Comparison of ENCODE assay signal across 1 cellular context in the genomic region with DNA sequence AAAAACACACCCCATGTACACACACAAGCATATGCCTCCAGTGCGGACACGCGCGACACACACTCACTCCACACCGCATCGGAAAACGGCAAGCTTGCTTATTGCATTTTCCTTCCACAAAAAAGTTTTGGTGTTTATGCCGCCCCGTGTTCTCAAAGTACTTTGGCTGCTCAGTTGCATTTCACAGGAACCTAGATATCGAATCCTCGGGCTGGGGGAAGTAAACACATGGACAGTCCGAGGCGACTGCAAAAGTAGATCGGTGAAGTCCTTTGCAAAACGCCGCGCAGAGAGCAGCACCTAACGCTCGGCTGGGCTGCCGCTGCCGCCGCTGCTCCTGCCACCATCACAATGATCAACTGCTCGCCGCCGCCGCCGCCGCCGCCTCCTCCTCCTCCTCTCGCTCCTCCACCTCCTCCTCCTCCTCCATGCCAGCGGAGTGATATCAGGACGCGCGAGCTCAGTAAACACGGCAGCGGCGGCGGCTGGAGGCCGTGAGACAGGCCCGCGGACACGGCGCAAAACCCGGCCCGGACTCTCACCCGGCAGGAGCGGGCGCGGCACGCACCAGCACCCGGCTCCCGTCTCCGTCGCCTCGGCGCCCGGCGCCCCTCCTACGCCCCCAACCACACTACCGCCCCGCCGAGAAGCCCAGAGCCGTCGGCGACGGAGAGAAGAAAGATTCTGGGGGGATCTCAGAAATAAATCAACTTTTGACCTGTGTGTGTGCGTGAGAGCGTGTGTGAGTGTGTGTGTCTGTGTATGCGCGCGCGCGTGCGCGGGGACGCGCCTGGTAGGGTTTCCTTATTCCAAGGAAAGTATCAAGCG.
TF ChIP-seq lines count a peak whose summit lies in the region.

A gene (minus strand): TSS at position 441 of the 828 bp plus-strand sequence. CDS start 857 bp downstream, outside the sequence.

TF ChIP-seq in K562, 482 proteins besides CTCF, POLR2A, EP300 and RAD21 (continued from another document and continues in another):
- TF ChIP-seq ESRRB (CRISPR knock-in tag; IDR thresholded peaks at IDR 0.05; ENCODE audit: borderline replicate concordance) (no peak), POLR3A (IDR thresholded peaks at IDR 0.05; ENCODE audit: borderline replicate concordance, extremely low read depth, insufficient read depth, insufficient read length) (no peak), ZNF707 (CRISPR knock-in tag; conservative IDR thresholded peaks at IDR 0.05) (no peak), TCFL5 (CRISPR knock-in tag; conservative IDR thresholded peaks at IDR 0.05) (no peak), BDP1 (IDR thresholded peaks at IDR 0.05; ENCODE audit: insufficient read depth, insufficient read length) (no peak), MYC (IDR thresholded peaks at IDR 0.05; ENCODE audit: low read depth, low read length) (peak; percentile 79), MYC (CRISPR knock-in tag; IDR thresholded peaks at IDR 0.05; ENCODE audit: borderline replicate concordance, low read depth) (no peak; the same call in 1 of the 2 replicates), MTF1 (CRISPR knock-in tag; IDR thresholded peaks at IDR 0.05; ENCODE audit: borderline replicate concordance) (no peak), KLF16 (IDR thresholded peaks at IDR 0.05) (no peak), TSC22D4 (tag; IDR thresholded peaks at IDR 0.05) (no peak), SMAD4 (CRISPR knock-in tag; conservative IDR thresholded peaks at IDR 0.05) (peak; percentile 96), MAFK (IDR thresholded peaks at IDR 0.05; ENCODE audit: low read length) (no peak), MCM3 (IDR thresholded peaks at IDR 0.05) (no peak), HDAC8 (tag; IDR thresholded peaks at IDR 0.05) (0 out of 2 replicates have a peak, but pooled peaks have one; percentile 27), TBP (optimal IDR thresholded peaks at IDR 0.05; ENCODE audit: low read depth, low read length) (no peak), PTRF (tag; IDR thresholded peaks at IDR 0.05) (no peak), ELF4 (CRISPR knock-in tag; IDR thresholded peaks at IDR 0.05) (no peak), RB1 (IDR thresholded peaks at IDR 0.05; ENCODE audit: low read depth) (peak; percentile 85), PRMT5 (CRISPR knock-in tag; IDR thresholded peaks at IDR 0.05) (no peak), NCOA2 (IDR thresholded peaks at IDR 0.05; ENCODE audit: partially characterized antibody in 2 of 2) (no peak), POLR2AphosphoS2 (IDR thresholded peaks at IDR 0.05; ENCODE audit: low read length) (no peak), ZNF274 (IDR thresholded peaks at IDR 0.05; ENCODE audit: borderline replicate concordance, low read depth, low read length) (no peak), RBM22 (IDR thresholded peaks at IDR 0.05; ENCODE audit: low read depth, low read length, poor library complexity, severe bottlenecking) (peak; percentile 67), KDM1A (IDR thresholded peaks at IDR 0.05) (0 out of 4 replicates have a peak, but pooled peaks of 1 of the 2 experiments have one; percentile 19), RUNX1 (IDR thresholded peaks at IDR 0.05; ENCODE audit: low read depth) (no peak), ETV1 (tag; conservative IDR thresholded peaks at IDR 0.05; ENCODE audit: low read depth) (no peak), SPI1 (IDR thresholded peaks at IDR 0.05; ENCODE audit: borderline replicate concordance, low read depth, low read length) (no peak), BRD9 (IDR thresholded peaks at IDR 0.05; ENCODE audit: low read depth, partially characterized antibody) (no peak), ARHGAP35 (IDR thresholded peaks at IDR 0.05; ENCODE audit: partially characterized antibody) (no peak), ZNF3 (CRISPR knock-in tag; IDR thresholded peaks at IDR 0.05) (no peak), ZNF76 (CRISPR knock-in tag; IDR thresholded peaks at IDR 0.05; ENCODE audit: borderline replicate concordance) (no peak), KAT2B (IDR thresholded peaks at IDR 0.05; ENCODE audit: low read depth, low read length) (no peak), ZNF232 (CRISPR knock-in tag; IDR thresholded peaks at IDR 0.05) (no peak), CCAR2 (IDR thresholded peaks at IDR 0.05; ENCODE audit: low read depth, low read length) (no peak), ZNF717 (CRISPR knock-in tag; IDR thresholded peaks at IDR 0.05) (no peak), TEAD4 (IDR thresholded peaks at IDR 0.05; ENCODE audit: low read length) (no peak), TEAD4 (CRISPR knock-in tag; IDR thresholded peaks at IDR 0.05; ENCODE audit: borderline replicate concordance) (no peak), ATF7 (IDR thresholded peaks at IDR 0.05) (peak; percentile 74), SMAD2 (IDR thresholded peaks at IDR 0.05; ENCODE audit: low read depth, low read length) (no peak), ETV5 (CRISPR knock-in tag; IDR thresholded peaks at IDR 0.05; ENCODE audit: low read depth) (no peak), CAMTA2 (CRISPR knock-in tag; conservative IDR thresholded peaks at IDR 0.05) (no peak), JUN (IDR thresholded peaks at IDR 0.05; ENCODE audit: borderline replicate concordance, low read depth, low read length) (no peak), JUN (CRISPR knock-in tag; IDR thresholded peaks at IDR 0.05; ENCODE audit: borderline replicate concordance) (no peak), CTBP1 (IDR thresholded peaks at IDR 0.05; ENCODE audit: borderline replicate concordance) (peak; percentile 97), ZNF444 (CRISPR knock-in tag; IDR thresholded peaks at IDR 0.05) (no peak), GTF2A2 (tag; IDR thresholded peaks at IDR 0.05) (no peak)
- TF ChIP-seq, protein P1, sequence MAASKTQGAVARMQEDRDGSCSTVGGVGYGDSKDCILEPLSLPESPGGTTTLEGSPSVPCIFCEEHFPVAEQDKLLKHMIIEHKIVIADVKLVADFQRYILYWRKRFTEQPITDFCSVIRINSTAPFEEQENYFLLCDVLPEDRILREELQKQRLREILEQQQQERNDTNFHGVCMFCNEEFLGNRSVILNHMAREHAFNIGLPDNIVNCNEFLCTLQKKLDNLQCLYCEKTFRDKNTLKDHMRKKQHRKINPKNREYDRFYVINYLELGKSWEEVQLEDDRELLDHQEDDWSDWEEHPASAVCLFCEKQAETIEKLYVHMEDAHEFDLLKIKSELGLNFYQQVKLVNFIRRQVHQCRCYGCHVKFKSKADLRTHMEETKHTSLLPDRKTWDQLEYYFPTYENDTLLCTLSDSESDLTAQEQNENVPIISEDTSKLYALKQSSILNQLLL (CRISPR knock-in tag; IDR thresholded peaks at IDR 0.05; ENCODE audit: borderline replicate concordance) = no peak
- TF ChIP-seq, protein P2, sequence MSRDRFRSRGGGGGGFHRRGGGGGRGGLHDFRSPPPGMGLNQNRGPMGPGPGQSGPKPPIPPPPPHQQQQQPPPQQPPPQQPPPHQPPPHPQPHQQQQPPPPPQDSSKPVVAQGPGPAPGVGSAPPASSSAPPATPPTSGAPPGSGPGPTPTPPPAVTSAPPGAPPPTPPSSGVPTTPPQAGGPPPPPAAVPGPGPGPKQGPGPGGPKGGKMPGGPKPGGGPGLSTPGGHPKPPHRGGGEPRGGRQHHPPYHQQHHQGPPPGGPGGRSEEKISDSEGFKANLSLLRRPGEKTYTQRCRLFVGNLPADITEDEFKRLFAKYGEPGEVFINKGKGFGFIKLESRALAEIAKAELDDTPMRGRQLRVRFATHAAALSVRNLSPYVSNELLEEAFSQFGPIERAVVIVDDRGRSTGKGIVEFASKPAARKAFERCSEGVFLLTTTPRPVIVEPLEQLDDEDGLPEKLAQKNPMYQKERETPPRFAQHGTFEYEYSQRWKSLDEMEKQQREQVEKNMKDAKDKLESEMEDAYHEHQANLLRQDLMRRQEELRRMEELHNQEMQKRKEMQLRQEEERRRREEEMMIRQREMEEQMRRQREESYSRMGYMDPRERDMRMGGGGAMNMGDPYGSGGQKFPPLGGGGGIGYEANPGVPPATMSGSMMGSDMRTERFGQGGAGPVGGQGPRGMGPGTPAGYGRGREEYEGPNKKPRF (IDR thresholded peaks at IDR 0.05; ENCODE audit: low read depth, low read length) = no peak
- TF ChIP-seq, protein P3, sequence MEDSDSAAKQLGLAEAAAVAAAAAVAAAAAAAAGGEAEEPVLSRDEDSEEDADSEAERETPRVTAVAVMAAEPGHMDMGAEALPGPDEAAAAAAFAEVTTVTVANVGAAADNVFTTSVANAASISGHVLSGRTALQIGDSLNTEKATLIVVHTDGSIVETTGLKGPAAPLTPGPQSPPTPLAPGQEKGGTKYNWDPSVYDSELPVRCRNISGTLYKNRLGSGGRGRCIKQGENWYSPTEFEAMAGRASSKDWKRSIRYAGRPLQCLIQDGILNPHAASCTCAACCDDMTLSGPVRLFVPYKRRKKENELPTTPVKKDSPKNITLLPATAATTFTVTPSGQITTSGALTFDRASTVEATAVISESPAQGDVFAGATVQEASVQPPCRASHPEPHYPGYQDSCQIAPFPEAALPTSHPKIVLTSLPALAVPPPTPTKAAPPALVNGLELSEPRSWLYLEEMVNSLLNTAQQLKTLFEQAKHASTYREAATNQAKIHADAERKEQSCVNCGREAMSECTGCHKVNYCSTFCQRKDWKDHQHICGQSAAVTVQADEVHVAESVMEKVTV (CRISPR knock-in tag; IDR thresholded peaks at IDR 0.05) = no peak; the same call in 1 of the 2 replicates
- TF ChIP-seq, protein P4, sequence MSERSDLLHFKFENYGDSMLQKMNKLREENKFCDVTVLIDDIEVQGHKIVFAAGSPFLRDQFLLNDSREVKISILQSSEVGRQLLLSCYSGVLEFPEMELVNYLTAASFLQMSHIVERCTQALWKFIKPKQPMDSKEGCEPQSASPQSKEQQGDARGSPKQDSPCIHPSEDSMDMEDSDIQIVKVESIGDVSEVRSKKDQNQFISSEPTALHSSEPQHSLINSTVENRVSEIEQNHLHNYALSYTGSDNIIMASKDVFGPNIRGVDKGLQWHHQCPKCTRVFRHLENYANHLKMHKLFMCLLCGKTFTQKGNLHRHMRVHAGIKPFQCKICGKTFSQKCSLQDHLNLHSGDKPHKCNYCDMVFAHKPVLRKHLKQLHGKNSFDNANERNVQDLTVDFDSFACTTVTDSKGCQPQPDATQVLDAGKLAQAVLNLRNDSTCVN (CRISPR knock-in tag; IDR thresholded peaks at IDR 0.05) = no peak
- TF ChIP-seq, protein P5, sequence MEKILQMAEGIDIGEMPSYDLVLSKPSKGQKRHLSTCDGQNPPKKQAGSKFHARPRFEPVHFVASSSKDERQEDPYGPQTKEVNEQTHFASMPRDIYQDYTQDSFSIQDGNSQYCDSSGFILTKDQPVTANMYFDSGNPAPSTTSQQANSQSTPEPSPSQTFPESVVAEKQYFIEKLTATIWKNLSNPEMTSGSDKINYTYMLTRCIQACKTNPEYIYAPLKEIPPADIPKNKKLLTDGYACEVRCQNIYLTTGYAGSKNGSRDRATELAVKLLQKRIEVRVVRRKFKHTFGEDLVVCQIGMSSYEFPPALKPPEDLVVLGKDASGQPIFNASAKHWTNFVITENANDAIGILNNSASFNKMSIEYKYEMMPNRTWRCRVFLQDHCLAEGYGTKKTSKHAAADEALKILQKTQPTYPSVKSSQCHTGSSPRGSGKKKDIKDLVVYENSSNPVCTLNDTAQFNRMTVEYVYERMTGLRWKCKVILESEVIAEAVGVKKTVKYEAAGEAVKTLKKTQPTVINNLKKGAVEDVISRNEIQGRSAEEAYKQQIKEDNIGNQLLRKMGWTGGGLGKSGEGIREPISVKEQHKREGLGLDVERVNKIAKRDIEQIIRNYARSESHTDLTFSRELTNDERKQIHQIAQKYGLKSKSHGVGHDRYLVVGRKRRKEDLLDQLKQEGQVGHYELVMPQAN (IDR thresholded peaks at IDR 0.05; ENCODE audit: borderline replicate concordance) = no peak
- TF ChIP-seq, protein P6, sequence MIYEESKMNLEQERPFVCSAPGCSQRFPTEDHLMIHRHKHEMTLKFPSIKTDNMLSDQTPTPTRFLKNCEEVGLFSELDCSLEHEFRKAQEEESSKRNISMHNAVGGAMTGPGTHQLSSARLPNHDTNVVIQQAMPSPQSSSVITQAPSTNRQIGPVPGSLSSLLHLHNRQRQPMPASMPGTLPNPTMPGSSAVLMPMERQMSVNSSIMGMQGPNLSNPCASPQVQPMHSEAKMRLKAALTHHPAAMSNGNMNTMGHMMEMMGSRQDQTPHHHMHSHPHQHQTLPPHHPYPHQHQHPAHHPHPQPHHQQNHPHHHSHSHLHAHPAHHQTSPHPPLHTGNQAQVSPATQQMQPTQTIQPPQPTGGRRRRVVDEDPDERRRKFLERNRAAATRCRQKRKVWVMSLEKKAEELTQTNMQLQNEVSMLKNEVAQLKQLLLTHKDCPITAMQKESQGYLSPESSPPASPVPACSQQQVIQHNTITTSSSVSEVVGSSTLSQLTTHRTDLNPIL (CRISPR knock-in tag; IDR thresholded peaks at IDR 0.05) = no peak
- TF ChIP-seq, protein P7, sequence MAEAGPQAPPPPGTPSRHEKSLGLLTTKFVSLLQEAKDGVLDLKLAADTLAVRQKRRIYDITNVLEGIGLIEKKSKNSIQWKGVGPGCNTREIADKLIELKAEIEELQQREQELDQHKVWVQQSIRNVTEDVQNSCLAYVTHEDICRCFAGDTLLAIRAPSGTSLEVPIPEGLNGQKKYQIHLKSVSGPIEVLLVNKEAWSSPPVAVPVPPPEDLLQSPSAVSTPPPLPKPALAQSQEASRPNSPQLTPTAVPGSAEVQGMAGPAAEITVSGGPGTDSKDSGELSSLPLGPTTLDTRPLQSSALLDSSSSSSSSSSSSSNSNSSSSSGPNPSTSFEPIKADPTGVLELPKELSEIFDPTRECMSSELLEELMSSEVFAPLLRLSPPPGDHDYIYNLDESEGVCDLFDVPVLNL (CRISPR knock-in tag; IDR thresholded peaks at IDR 0.05; ENCODE audit: low read depth) = peak; percentile 60; the same call in 1 of the 2 replicates
- TF ChIP-seq, protein P8, sequence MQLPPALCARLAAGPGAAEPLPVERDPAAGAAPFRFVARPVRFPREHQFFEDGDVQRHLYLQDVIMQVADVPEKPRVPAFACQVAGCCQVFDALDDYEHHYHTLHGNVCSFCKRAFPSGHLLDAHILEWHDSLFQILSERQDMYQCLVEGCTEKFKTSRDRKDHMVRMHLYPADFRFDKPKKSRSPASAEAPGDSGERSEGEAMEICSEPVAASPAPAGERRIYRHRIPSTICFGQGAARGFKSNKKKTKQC (CRISPR knock-in tag; IDR thresholded peaks at IDR 0.05) = peak; percentile 69; the same call in 1 of the 2 replicates
